ENCODE assay signal across 1 cellular context in genomic region chr12:55703288-55703687, GRCh38.
TF ChIP-seq lines count a peak whose summit lies in the region.

No MANE protein-coding gene starts in this region.

TF ChIP-seq in HepG2, 621 proteins besides CTCF, POLR2A, EP300 and RAD21 (continued from another document):
- TF ChIP-seq, protein P1, sequence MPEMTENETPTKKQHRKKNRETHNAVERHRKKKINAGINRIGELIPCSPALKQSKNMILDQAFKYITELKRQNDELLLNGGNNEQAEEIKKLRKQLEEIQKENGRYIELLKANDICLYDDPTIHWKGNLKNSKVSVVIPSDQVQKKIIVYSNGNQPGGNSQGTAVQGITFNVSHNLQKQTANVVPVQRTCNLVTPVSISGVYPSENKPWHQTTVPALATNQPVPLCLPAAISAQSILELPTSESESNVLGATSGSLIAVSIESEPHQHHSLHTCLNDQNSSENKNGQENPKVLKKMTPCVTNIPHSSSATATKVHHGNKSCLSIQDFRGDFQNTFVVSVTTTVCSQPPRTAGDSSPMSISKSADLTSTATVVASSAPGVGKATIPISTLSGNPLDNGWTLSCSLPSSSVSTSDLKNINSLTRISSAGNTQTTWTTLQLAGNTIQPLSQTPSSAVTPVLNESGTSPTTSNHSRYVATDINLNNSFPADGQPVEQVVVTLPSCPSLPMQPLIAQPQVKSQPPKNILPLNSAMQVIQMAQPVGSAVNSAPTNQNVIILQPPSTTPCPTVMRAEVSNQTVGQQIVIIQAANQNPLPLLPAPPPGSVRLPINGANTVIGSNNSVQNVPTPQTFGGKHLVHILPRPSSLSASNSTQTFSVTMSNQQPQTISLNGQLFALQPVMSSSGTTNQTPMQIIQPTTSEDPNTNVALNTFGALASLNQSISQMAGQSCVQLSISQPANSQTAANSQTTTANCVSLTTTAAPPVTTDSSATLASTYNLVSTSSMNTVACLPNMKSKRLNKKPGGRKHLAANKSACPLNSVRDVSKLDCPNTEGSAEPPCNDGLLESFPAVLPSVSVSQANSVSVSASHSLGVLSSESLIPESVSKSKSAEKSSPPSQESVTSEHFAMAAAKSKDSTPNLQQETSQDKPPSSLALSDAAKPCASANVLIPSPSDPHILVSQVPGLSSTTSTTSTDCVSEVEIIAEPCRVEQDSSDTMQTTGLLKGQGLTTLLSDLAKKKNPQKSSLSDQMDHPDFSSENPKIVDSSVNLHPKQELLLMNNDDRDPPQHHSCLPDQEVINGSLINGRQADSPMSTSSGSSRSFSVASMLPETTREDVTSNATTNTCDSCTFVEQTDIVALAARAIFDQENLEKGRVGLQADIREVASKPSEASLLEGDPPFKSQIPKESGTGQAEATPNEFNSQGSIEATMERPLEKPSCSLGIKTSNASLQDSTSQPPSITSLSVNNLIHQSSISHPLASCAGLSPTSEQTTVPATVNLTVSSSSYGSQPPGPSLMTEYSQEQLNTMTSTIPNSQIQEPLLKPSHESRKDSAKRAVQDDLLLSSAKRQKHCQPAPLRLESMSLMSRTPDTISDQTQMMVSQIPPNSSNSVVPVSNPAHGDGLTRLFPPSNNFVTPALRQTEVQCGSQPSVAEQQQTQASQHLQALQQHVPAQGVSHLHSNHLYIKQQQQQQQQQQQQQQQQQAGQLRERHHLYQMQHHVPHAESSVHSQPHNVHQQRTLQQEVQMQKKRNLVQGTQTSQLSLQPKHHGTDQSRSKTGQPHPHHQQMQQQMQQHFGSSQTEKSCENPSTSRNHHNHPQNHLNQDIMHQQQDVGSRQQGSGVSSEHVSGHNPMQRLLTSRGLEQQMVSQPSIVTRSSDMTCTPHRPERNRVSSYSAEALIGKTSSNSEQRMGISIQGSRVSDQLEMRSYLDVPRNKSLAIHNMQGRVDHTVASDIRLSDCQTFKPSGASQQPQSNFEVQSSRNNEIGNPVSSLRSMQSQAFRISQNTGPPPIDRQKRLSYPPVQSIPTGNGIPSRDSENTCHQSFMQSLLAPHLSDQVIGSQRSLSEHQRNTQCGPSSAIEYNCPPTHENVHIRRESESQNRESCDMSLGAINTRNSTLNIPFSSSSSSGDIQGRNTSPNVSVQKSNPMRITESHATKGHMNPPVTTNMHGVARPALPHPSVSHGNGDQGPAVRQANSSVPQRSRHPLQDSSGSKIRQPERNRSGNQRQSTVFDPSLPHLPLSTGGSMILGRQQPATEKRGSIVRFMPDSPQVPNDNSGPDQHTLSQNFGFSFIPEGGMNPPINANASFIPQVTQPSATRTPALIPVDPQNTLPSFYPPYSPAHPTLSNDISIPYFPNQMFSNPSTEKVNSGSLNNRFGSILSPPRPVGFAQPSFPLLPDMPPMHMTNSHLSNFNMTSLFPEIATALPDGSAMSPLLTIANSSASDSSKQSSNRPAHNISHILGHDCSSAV (CRISPR knock-in tag; IDR thresholded peaks at IDR 0.05; ENCODE audit: borderline replicate concordance) = no peak
